Comparison of ENCODE assay signal across 23 cellular contexts in the genomic region with DNA sequence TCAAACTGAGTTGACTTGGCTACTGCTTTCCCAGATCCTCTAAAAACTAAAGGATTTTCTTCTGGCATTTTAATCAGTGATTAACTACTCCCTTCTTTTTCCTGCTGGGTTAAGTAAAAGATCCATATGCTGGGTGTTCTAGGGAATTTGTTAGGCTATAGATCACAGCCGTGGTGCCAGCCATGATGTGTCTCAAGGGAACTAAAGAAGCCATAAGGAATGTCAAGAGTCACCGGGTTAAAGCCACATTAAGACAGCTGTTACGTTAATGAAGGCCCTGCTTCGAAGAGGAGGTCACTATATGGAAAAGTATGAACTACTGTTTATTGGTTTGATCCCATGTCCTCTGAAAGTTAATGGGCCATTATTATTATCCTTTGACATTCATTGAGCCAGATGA.
"Had no signal": no experiment of that assay in that cellular context is flagged by ENCODE, and none has a peak within 500 bp of the region (broad histone marks: within the 10 kb centered on the region; RNA-seq: fewer than 3 reads in every experiment).

No MANE protein-coding gene starts in this region.

- H3K27ac ChIP-seq: ascending aorta, cardiac muscle cell, PC-9, RWPE1 had no signal

- H3K4me1 ChIP-seq: ascending aorta had no signal

- H3K4me3 ChIP-seq: ascending aorta, cardiac muscle cell, K562, PC-9 had no signal

- H3K27me3 ChIP-seq: ascending aorta, cardiac muscle cell had no signal

- DNase-seq: activated CD4-positive, alpha-beta T cell treated with anti-CD3 and anti-CD28 coated beads, Interleukin-2, amount 10 ng/mL, durations not matched to agents 24 days and 14 days; activated CD4-positive, alpha-beta T cell treated with anti-CD3 and anti-CD28 coated beads, Interleukin-2, amount 50 U/mL, for 4 hours; activated CD8-positive, alpha-beta T cell treated with anti-CD3 and anti-CD28 coated beads, Interleukin-2, amount 10 ng/mL, durations not matched to agents 7 days and 5 days; activated gamma-delta T cell; activated naive CD4-positive, alpha-beta T cell treated with Interleukin-2 at 50 U/mL for 16 hours; activated naive CD8-positive, alpha-beta T cell treated with anti-CD3 and anti-CD28 coated beads, Interleukin-2, amount 10 ng/mL, durations not matched to agents 7 days and 5 days; activated T-cell treated with anti-CD3 and anti-CD28 coated beads, Interleukin-2, amount 50 U/mL, for 24 hours; amygdala; IMR-90; NCI-H1105; NCI-H1417 treated with DMSO at 0.1 percent for 48 hours; NCI-H187 treated with DMSO at 0.1 percent for 48 hours; NCI-H2081; NCI-H345; NCI-H526 treated with DMSO at 0.1 percent for 48 hours; NK-92 treated with Interleukin-12 subunit alpha and Interleukin-12 subunit beta, amount 100 ng/mL, for 24 hours; PC-9; SIG-M5; T1000 had no signal

- H3K36me3 ChIP-seq: ascending aorta, cardiac muscle cell had no signal

- H3K9me3 ChIP-seq: ascending aorta had no signal

- H3K4me2 ChIP-seq: PC-9 had no signal

- H2AFZ ChIP-seq: PC-9 had no signal
